8 cellular contexts compared by ENCODE assay signal in genomic region chr1:41268154-41268770, GRCh38. TPM values are rescaled to one million over a fixed set of nuclear protein-coding genes. Genes with fewer than 3 reads are reported as not detected.
DNase-seq lines count a peak whose midpoint lies in the region; ATAC-seq and TF ChIP-seq lines count a peak whose summit lies in the region.

No MANE protein-coding gene starts in this region.

- ATAC-seq in omental fat pad (ENCODE audit: low FRiP score) (peak; percentile 91), GM21619 (IDR thresholded peaks at IDR 0.05; ENCODE audit: unreplicated experiment) (no peak)

- H4K20me1 ChIP-seq in Loucy (ENCODE audit: insufficient read depth, low read length, poor library complexity, severe bottlenecking) = no peaks in the 10 kb centered on the region

- no peaks in the 10 kb centered on the region for H3K9me3 ChIP-seq in Loucy (ENCODE audit: insufficient read depth, low read depth, low read length)
- H3K9me3 ChIP-seq in SJCRH30 (replicated peaks) = no peaks in the 10 kb centered on the region
- no peaks in the 10 kb centered on the region for H3K9me3 ChIP-seq in suprapubic skin

- WGBS in suprapubic skin = 12% methylated on average over 8 of the region's 8 CpGs

- H3K4me3 ChIP-seq in Loucy (ENCODE audit: low read length, poor library complexity, severe bottlenecking) (no peak overlapping the region), SJCRH30 (no peak overlapping the region), suprapubic skin (no peak overlapping the region)

- H3K27me3 ChIP-seq in Loucy (ENCODE audit: insufficient read depth, low read length, poor library complexity, severe bottlenecking) (no peaks in the 10 kb centered on the region), SJCRH30 (no peaks in the 10 kb centered on the region), suprapubic skin (no peaks in the 10 kb centered on the region)

- no peaks in the 10 kb centered on the region for H3K9me2 ChIP-seq in Loucy (replicated peaks; ENCODE audit: low read depth, low read length)

- H2AFZ ChIP-seq in Loucy (ENCODE audit: low read length) = peak overlapping the region; percentile 19; the same call in 1 of the 2 replicates

- TF ChIP-seq EP300 in suprapubic skin (IDR thresholded peaks at IDR 0.05) = no peak

- no peaks in the 10 kb centered on the region for H3K79me2 ChIP-seq in Loucy (ENCODE audit: insufficient read depth, low read length)

- no peak overlapping the region for H3K27ac ChIP-seq in SJCRH30
- H3K27ac ChIP-seq in suprapubic skin = no peak overlapping the region

- H3K36me3 ChIP-seq in Loucy (ENCODE audit: insufficient read depth, low read length) = no peaks in the 10 kb centered on the region
- H3K36me3 ChIP-seq in SJCRH30 = no peaks in the 10 kb centered on the region
- H3K36me3 ChIP-seq in suprapubic skin = no peaks in the 10 kb centered on the region

- DNase-seq in DMS79 (lab: John Stamatoyannopoulos, UW) = peak; percentile 52
- DNase-seq in SJCRH30 = peak; percentile 79 to 90
- DNase-seq in activated effector memory CD4-positive, alpha-beta T cell treated with anti-CD3 and anti-CD28 coated beads, Interleukin-2, amount 50 U/mL, for 16 hours = peak; percentile 86
- DNase-seq in foreskin melanocyte = peak; percentile 27
- DNase-seq in omental fat pad (ENCODE audit: low spot score) = peak; percentile 56
- peak; percentile 87 to 89 for DNase-seq in suprapubic skin (ENCODE audit: low spot score in 2 of 2)

- TF ChIP-seq POLR2A in suprapubic skin (IDR thresholded peaks at IDR 0.05) = no peak

- H3K4me1 ChIP-seq in Loucy (ENCODE audit: insufficient read depth, low read length, poor library complexity, severe bottlenecking) = no peaks in the 10 kb centered on the region
- peaks cover 6% of the 10 kb centered on the region; the same call in 1 of the 2 replicates for H3K4me1 ChIP-seq in SJCRH30
- H3K4me1 ChIP-seq in suprapubic skin = peaks cover 4% of the 10 kb centered on the region

- TF ChIP-seq CTCF in Loucy (conservative IDR thresholded peaks at IDR 0.05; ENCODE audit: low read length) (peak; percentile 89), omental fat pad (IDR thresholded peaks at IDR 0.05) (peak in 2 of 3 donors; percentile 64 to 93), suprapubic skin (IDR thresholded peaks at IDR 0.05) (peak; percentile 97 to 98)

- H3K4me2 ChIP-seq in Loucy (ENCODE audit: low read depth, low read length, poor library complexity, severe bottlenecking) = peak overlapping the region; percentile 33

- H3K9ac ChIP-seq in Loucy (ENCODE audit: low read depth, low read length, poor library complexity, severe bottlenecking) = no peak overlapping the region

- no peaks in the 10 kb centered on the region for H3F3A ChIP-seq in Loucy (ENCODE audit: low read depth)

RNA-seq across cellular contexts. Expression of gene SCMH1, which starts 26.2 kb away (rescaled TPM):
- total RNA-seq in SJCRH30 (2014; rRNA removed; shearing (Covaris generic)) = 43.1 and 51.0 TPM in 2 replicates
- total RNA-seq in omental fat pad (10 to 100 TPM; 19.9 to 42.8 (median 31.3) TPM), suprapubic skin (10 to 100 TPM; 17.6 to 48.2 (median 21.8) TPM)

Comparison
In these comparisons a context has a peak if more than half of its experiments do, and no peak if none do; other contexts are left out.
1. DNase-seq: peak in every context shown above with its lines; median percentile 88 in suprapubic skin; 86 in activated effector memory CD4-positive, alpha-beta T cell treated with anti-CD3 and anti-CD28 coated beads, Interleukin-2, amount 50 U/mL, for 16 hours; 84 in SJCRH30; 56 in omental fat pad; 52 in DMS79; 27 in foreskin melanocyte.